ENCODE assay signal across 8 cellular contexts in genomic region chr1:10032287-10032589, GRCh38. TPM values are rescaled to one million over a fixed set of nuclear protein-coding genes. Genes with fewer than 3 reads are reported as not detected.
DNase-seq lines count a peak whose midpoint lies in the region; ATAC-seq and TF ChIP-seq lines count a peak whose summit lies in the region.

No MANE protein-coding gene starts in this region.

- no peaks in the 10 kb centered on the region for H3K9me3 ChIP-seq in SJCRH30 (replicated peaks)
- H3K9me3 ChIP-seq in esophagus squamous epithelium = no peaks in the 10 kb centered on the region

- intact Hi-C loops in esophagus squamous epithelium (cut with DNase I) = no loop called here

- H3K27ac ChIP-seq in SJCRH30 (peak overlapping the region; percentile 89), esophagus squamous epithelium (peak overlapping the region; percentile 80 to 99 (median 98))

- H3K27me3 ChIP-seq in GM06990 (replicated peaks; ENCODE audit: control insufficient read depth, insufficient read depth, low read length) (no peaks in the 10 kb centered on the region), SJCRH30 (no peaks in the 10 kb centered on the region), esophagus squamous epithelium (no peaks in the 10 kb centered on the region)

- ATAC-seq in omental fat pad (ENCODE audit: low FRiP score) = no peak
- ATAC-seq in HG02840 (IDR thresholded peaks at IDR 0.05; ENCODE audit: low FRiP score, unreplicated experiment) = no peak

- peaks cover 26% of the 10 kb centered on the region for H3K4me1 ChIP-seq in SJCRH30
- peaks cover 12 to 47% (median 15%) of the 10 kb centered on the region in 3 donors for H3K4me1 ChIP-seq in esophagus squamous epithelium

- H3K4me3 ChIP-seq in GM06990 (replicated peaks; ENCODE audit: low read depth, low read length) = peak overlapping the region; percentile 46
- H3K4me3 ChIP-seq in SJCRH30 = peak overlapping the region; percentile 46
- H3K4me3 ChIP-seq in esophagus squamous epithelium = peak overlapping the region; percentile 81 to 100 (median 94)
- H3K4me3 ChIP-seq in retinal pigment epithelial cell (ENCODE audit: low read length) = peak overlapping the region; percentile 36

- H3K36me3 ChIP-seq in GM06990 (ENCODE audit: control insufficient read depth, insufficient read depth, low read length) = no peaks in the 10 kb centered on the region
- peaks cover 6% of the 10 kb centered on the region for H3K36me3 ChIP-seq in SJCRH30
- H3K36me3 ChIP-seq in esophagus squamous epithelium = peaks cover 0 to 8% (median 0%) of the 10 kb centered on the region in 3 donors

- TF ChIP-seq CTCF in GM06990 (IDR thresholded peaks at IDR 0.05; ENCODE audit: insufficient read depth, low read length, poor library complexity, severe bottlenecking) (no peak), esophagus squamous epithelium (IDR thresholded peaks at IDR 0.05) (no peak), retinal pigment epithelial cell (conservative IDR thresholded peaks at IDR 0.05; ENCODE audit: low read depth, low read length) (no peak), omental fat pad (IDR thresholded peaks at IDR 0.05) (no peak)

- 0% methylated on average over 10 to 12 of the region's 13 CpGs for WGBS in esophagus squamous epithelium, 2 donors

- no peak for TF ChIP-seq POLR2A in esophagus squamous epithelium (IDR thresholded peaks at IDR 0.05)

- DNase-seq in GM06990 (ENCODE audit: extremely low read depth, insufficient read length) (no peak), SJCRH30 (no peak), esophagus squamous epithelium (lab: John Stamatoyannopoulos, UW) (no peak), retinal pigment epithelial cell (ENCODE audit: low read depth) (no peak), omental fat pad (ENCODE audit: low spot score) (no peak), EL (no peak), AG08396 (ENCODE audit: low spot score) (no peak)

RNA-seq across cellular contexts. Expression of gene UBE4B, which starts 0.5 kb away (rescaled TPM):
- 48.1 and 48.7 TPM in 2 replicates for total RNA-seq in SJCRH30 (2014; rRNA removed; shearing (Covaris generic))
- total RNA-seq in esophagus squamous epithelium = 10 to 100 TPM; 37.5 to 60.3 (median 51.3) TPM
- 10 to 100 TPM; 33.3 to 58.4 (median 46.1) TPM for total RNA-seq in omental fat pad

RNA-seq across cellular contexts. Expression of gene RBP7, which starts 35.2 kb away (rescaled TPM):
- total RNA-seq in SJCRH30 (2014; rRNA removed; shearing (Covaris generic)) = not detected in 2 replicates
- total RNA-seq in esophagus squamous epithelium = 10 to 100 TPM; 10.4 to 29.2 (median 21.3) TPM
- 100 to 1,000 TPM in 3 of 4 donors, 10 to 100 TPM in 1; 96.8 to 404 (median 290) TPM for total RNA-seq in omental fat pad

Comparison
In these comparisons a context has a peak if more than half of its experiments do, and no peak if none do; other contexts are left out.
1. H3K4me3 ChIP-seq: peak in every context shown above with its lines; median percentile 94 in esophagus squamous epithelium; 46 in GM06990; 46 in SJCRH30; 36 in retinal pigment epithelial cell.
2. RNA of gene RBP7, which starts 35.2 kb away (total RNA-seq): 96.8 to 404 TPM in omental fat pad and 10.4 to 29.2 TPM in esophagus squamous epithelium; not detected in SJCRH30; every median in the first group is over 10 times any median in the second.